ENCODE assay signal across 15 cellular contexts in genomic region chr7:32093415-32094408, GRCh38. TPM values are rescaled to one million over a fixed set of nuclear protein-coding genes. Genes with fewer than 3 reads are reported as not detected.
A peak's percentile ranks its signal among the peaks of the same experiment; 100 is the strongest.
DNase-seq lines count a peak whose midpoint lies in the region; ATAC-seq and TF ChIP-seq lines count a peak whose summit lies in the region.
"Had no signal": no experiment of that assay in that cellular context is flagged by ENCODE, and none has a peak within 500 bp of the region (broad histone marks: within the 10 kb centered on the region; RNA-seq: fewer than 3 reads in every experiment).

No MANE protein-coding gene starts in this region.

- H3K14ac ChIP-seq in mesenchymal stem cell (ENCODE audit: low read length in 2 of 2), result no peak overlapping the region

- peak overlapping the region; percentile 4 for H4K8ac ChIP-seq in mesenchymal stem cell (ENCODE audit: low read length)

- peaks cover 3% of the 10 kb centered on the region for H3K27me3 Mint-ChIP-seq in WTC11 (ENCODE audit: low read depth)
- H3K27me3 Mint-ChIP-seq: IgD-negative memory B cell, T-cell had no signal

- CTCF ChIA-PET in AG04449 (lab: Yijun Ruan, JAX) (interaction anchor here (1.1 to 1.2 kb wide), 2 partner anchors 72 to 111 kb away, joined by 3 to 4 read pairs; no protein-coding TSS in a partner anchor), WTC11 (lab: Charles Lee) (interaction anchor here (0.5 kb wide), 1 partner anchor 155 kb away, joined by 4 read pairs; no protein-coding TSS in a partner anchor)

- H3K36me3 ChIP-seq in mesenchymal stem cell (ENCODE audit: control insufficient read depth in 1 of 2, insufficient read depth in 2 of 2, low read depth in 1 of 2, low read length in 2 of 2), result no peaks in the 10 kb centered on the region
- H3K36me3 ChIP-seq: right lobe of liver had no signal

- H2AK5ac ChIP-seq in mesenchymal stem cell (ENCODE audit: low read length, severe bottlenecking), result no peak overlapping the region

- H3K9me3 Mint-ChIP-seq in WTC11, result no peaks in the 10 kb centered on the region

- peak overlapping the region; percentile 39 for H4K91ac ChIP-seq in mesenchymal stem cell (ENCODE audit: low read length)

- no peak overlapping the region for H3K27ac Mint-ChIP-seq in WTC11
- H3K27ac Mint-ChIP-seq: IgD-negative memory B cell, T-cell had no signal

- POLR2A ChIA-PET in AG04449 (lab: Yijun Ruan, JAX) (interaction anchor here (1.0 kb wide), 1 partner anchor 21 kb away, joined by 3 read pairs; no protein-coding TSS in a partner anchor), WTC11 (lab: Charles Lee) (no interaction called here)

- no peak overlapping the region for H3K23ac ChIP-seq in mesenchymal stem cell (ENCODE audit: low read length in 2 of 2)

- TF ChIP-seq CTCF in AG04449 (IDR thresholded peaks at IDR 0.05; ENCODE audit: insufficient read depth, low read length, missing control alignments), result no peak
- TF ChIP-seq CTCF in GM13977 (IDR thresholded peaks at IDR 0.05; ENCODE audit: extremely low read depth, insufficient read depth, missing control alignments), result no peak
- TF ChIP-seq CTCF in WTC11 (IDR thresholded peaks at IDR 0.05), result no peak

- no peak overlapping the region for H2BK5ac ChIP-seq in mesenchymal stem cell (ENCODE audit: low read depth, low read length, poor library complexity, severe bottlenecking)

- H3K27ac ChIP-seq in epithelial cell of prostate, result peak overlapping the region; percentile 42
- H3K27ac ChIP-seq in mesenchymal stem cell (ENCODE audit: low read length, poor library complexity, severe bottlenecking), result no peak overlapping the region
- H3K27ac ChIP-seq: dorsolateral prefrontal cortex, right lobe of liver had no signal

- H3K18ac ChIP-seq in mesenchymal stem cell (ENCODE audit: low read depth in 1 of 2, low read length in 2 of 2), result no peak overlapping the region

- no peak overlapping the region for H3K4me3 Mint-ChIP-seq in WTC11
- H3K4me3 Mint-ChIP-seq: IgD-negative memory B cell, T-cell had no signal

- in situ Hi-C loops in GM13977 (cut with MboI; ENCODE audit: low pct_unique_long_range_greater_than_20kb, low sequenced_read_pairs, unreplicated experiment), result no loop called here

- peak overlapping the region; percentile 46 for H3K9ac ChIP-seq in mesenchymal stem cell (ENCODE audit: low read length)

- no peak for ATAC-seq in HG02885 (IDR thresholded peaks at IDR 0.05; ENCODE audit: poor library complexity, unreplicated experiment)
- ATAC-seq in WTC11, result no peak
- ATAC-seq: right lobe of liver, T-cell had no signal

- no peaks in the 10 kb centered on the region for H3K79me1 ChIP-seq in mesenchymal stem cell (replicated peaks; ENCODE audit: low read length, poor library complexity, severe bottlenecking)

- H2BK120ac ChIP-seq in mesenchymal stem cell (ENCODE audit: low read depth, low read length), result no peak overlapping the region

- H3K4me3 ChIP-seq in AG04449 (ENCODE audit: low read depth, low read length), result no peak overlapping the region
- no peak overlapping the region for H3K4me3 ChIP-seq in mesenchymal stem cell (ENCODE audit: insufficient read depth in 1 of 2, low read depth in 1 of 2, low read length in 2 of 2)
- H3K4me3 ChIP-seq: dorsolateral prefrontal cortex, right lobe of liver had no signal

- H3K4me1 ChIP-seq in mesenchymal stem cell (ENCODE audit: control insufficient read depth, insufficient read depth, low read depth, low read length), result no peaks in the 10 kb centered on the region
- H3K4me1 ChIP-seq: right lobe of liver had no signal

- H3K4me1 Mint-ChIP-seq in WTC11, result no peaks in the 10 kb centered on the region
- H3K4me1 Mint-ChIP-seq: IgD-negative memory B cell, T-cell had no signal

- DNase-seq in AG04449 (ENCODE audit: low read depth, low spot score) (peak; percentile 90), NCI-H226 (peak; percentile 100), epithelial cell of prostate (ENCODE audit: low read depth, low spot score) (peak; percentile 12), mesenchymal stem cell (peak; percentile 62), NCI-H2029 (lab: John Stamatoyannopoulos, UW) (no peak), GM13977 (ENCODE audit: low spot score) (no peak), WTC11 (ENCODE audit: low spot score) (no peak)
- DNase-seq: AML-193, dorsolateral prefrontal cortex, islet precursor cell, NCI-H345, right lobe of liver, T-cell had no signal

- H2AFZ ChIP-seq in mesenchymal stem cell (ENCODE audit: low read depth, low read length), result no peak overlapping the region

- H3K4ac ChIP-seq in mesenchymal stem cell (ENCODE audit: low read depth in 1 of 2, low read length in 2 of 2), result no peak overlapping the region

- no peak overlapping the region for H3K4me2 ChIP-seq in mesenchymal stem cell (ENCODE audit: low read length, poor library complexity, severe bottlenecking)

- no peak overlapping the region for H2BK12ac ChIP-seq in mesenchymal stem cell (ENCODE audit: low read length in 2 of 2)

- H3K9me3 ChIP-seq in mesenchymal stem cell (ENCODE audit: control insufficient read depth, low read length), result no peaks in the 10 kb centered on the region
- H3K9me3 ChIP-seq: right lobe of liver had no signal

- no peaks in the 10 kb centered on the region for H3K36me3 Mint-ChIP-seq in WTC11
- H3K36me3 Mint-ChIP-seq: IgD-negative memory B cell, T-cell had no signal

- WGBS in mesenchymal stem cell, result 64% methylated on average over 3 of the region's 4 CpGs

- H2BK15ac ChIP-seq in mesenchymal stem cell (ENCODE audit: low read depth, poor library complexity, severe bottlenecking), result peak overlapping the region; percentile 40

- no peaks in the 10 kb centered on the region for H3K27me3 ChIP-seq in mesenchymal stem cell (ENCODE audit: control insufficient read depth in 1 of 2, insufficient read depth in 1 of 2, low read length in 2 of 2)
- H3K27me3 ChIP-seq: dorsolateral prefrontal cortex, right lobe of liver had no signal

TF ChIP-seq in WTC11, 78 proteins besides CTCF, POLR2A, EP300 and RAD21 (continues in another document):
- no peak for TF ChIP-seq ZBTB43 (CRISPR knock-in tag; IDR thresholded peaks at IDR 0.05)
- TF ChIP-seq ZNF396 (CRISPR knock-in tag; IDR thresholded peaks at IDR 0.05; ENCODE audit: borderline replicate concordance), result no peak
- no peak for TF ChIP-seq ERG (CRISPR knock-in tag; IDR thresholded peaks at IDR 0.05)
- no peak for TF ChIP-seq JUN (CRISPR knock-in tag; IDR thresholded peaks at IDR 0.05)
- TF ChIP-seq PRDM15 (CRISPR knock-in tag; IDR thresholded peaks at IDR 0.05), result no peak
- no peak for TF ChIP-seq ZNF121 (CRISPR knock-in tag; IDR thresholded peaks at IDR 0.05)
- TF ChIP-seq ZNF219 (CRISPR knock-in tag; IDR thresholded peaks at IDR 0.05; ENCODE audit: borderline replicate concordance), result no peak
- no peak for TF ChIP-seq ZNF138 (CRISPR knock-in tag; conservative IDR thresholded peaks at IDR 0.05)

RNA-seq across cellular contexts. Expression of gene PDE1C, which starts 23.5 kb away (rescaled TPM):
- polyA plus RNA-seq in mesenchymal stem cell (2013, experiment 1 of 2), result 25.7 TPM
- 24.3 TPM for polyA plus RNA-seq in mesenchymal stem cell (2013, experiment 2 of 2)
- total RNA-seq in WTC11 (2021), result 0.37 to 0.55 TPM (median 0.41 TPM) in 3 replicates
- total RNA-seq: T-cell had no signal
- polyA plus RNA-seq: IgD-negative memory B cell had no signal

Comparison
In these comparisons a context has a peak if more than half of its experiments do, and no peak if none do; other contexts are left out.
1. DNase-seq: peak in AG04449 (single experiment), NCI-H226 (single experiment), epithelial cell of prostate (single experiment) and mesenchymal stem cell (single experiment); none in NCI-H2029 (single experiment), GM13977 (single experiment) and WTC11 (single experiment).